In the genomic region with DNA sequence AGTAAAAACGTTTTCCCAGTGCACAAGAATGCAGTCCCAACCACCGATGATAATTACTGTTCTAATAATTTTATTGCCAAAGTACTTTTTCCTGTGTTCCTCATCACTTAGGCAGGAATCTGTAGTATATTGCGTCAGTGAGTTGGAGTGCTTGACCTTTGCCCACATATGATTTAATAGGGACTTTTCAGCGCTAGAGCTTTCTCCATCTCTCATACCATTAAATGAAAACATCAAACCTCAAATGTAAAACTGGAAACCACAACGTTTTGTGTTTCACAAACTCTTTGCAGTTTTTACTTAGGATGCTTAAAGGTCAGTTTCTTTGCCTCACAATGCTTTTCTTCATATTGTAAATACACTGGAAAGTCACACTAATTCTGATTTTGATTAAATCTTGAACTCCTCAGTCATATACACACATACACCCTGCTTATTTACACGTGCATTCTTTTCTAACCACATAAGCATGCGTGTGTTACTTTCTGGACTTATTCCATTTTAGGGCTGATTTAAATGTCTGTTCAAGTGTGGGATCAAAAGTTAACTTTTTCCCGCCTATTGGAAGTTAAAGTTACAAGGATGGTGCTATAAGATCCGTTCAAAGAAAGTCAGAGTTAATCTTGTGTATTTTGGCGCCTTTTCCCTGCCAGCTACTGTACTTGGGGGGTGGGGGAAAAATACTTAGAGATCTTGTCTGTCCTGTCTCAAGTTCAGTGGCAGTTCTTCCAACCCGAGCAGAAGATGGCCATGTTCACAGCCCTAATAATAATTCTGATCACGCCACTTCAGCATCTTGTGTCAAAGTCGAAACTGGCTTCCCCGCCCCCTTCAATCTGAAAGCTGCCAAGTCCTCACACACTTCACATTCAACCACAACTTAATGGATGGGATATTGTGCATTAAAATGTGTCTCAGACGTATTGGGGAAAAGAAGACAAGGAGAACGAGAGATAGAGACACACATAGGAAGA, we compare ENCODE assay signal across 8 cellular contexts. TPM values are rescaled to one million over a fixed set of nuclear protein-coding genes. Genes with fewer than 3 reads are reported as not detected.
A peak's percentile ranks its signal among the peaks of the same experiment; 100 is the strongest.
DNase-seq lines count a peak whose midpoint lies in the region; ATAC-seq, FAIRE-seq and TF ChIP-seq lines count a peak whose summit lies in the region.

No MANE protein-coding gene starts in this region.

- peak overlapping the region; percentile 88 to 95 for H3K4me3 ChIP-seq in ascending aorta
- peak overlapping the region; percentile 22 to 72 for H3K4me3 ChIP-seq in kidney (ENCODE audit: low read length in 2 of 2)
- peak overlapping the region; percentile 92 for H3K4me3 ChIP-seq in suprapubic skin

- H3K9me3 ChIP-seq in ascending aorta (no peaks in the 10 kb centered on the region), kidney (ENCODE audit: control insufficient read depth in 1 of 2, low read length in 2 of 2) (no peaks in the 10 kb centered on the region), suprapubic skin (no peaks in the 10 kb centered on the region)

- TF ChIP-seq EP300 in suprapubic skin (IDR thresholded peaks at IDR 0.05) = no peak

- no peak for TF ChIP-seq CTCF in ascending aorta (IDR thresholded peaks at IDR 0.05)
- no peak for TF ChIP-seq CTCF in kidney (IDR thresholded peaks at IDR 0.05; ENCODE audit: borderline replicate concordance, extremely low read depth, insufficient read depth)
- no peak for TF ChIP-seq CTCF in suprapubic skin (IDR thresholded peaks at IDR 0.05)

- no peak for TF ChIP-seq POLR2A in suprapubic skin (IDR thresholded peaks at IDR 0.05)

- DNase-seq in DMS 273 treated with DMSO at 0.1 percent for 48 hours (lab: John Stamatoyannopoulos, UW) (peak; percentile 53), LHCN-M2 (ENCODE audit: low read depth) (peak; percentile 81), ascending aorta (ENCODE audit: low spot score in 2 of 2) (no peak), kidney (no peak), suprapubic skin (ENCODE audit: low spot score in 2 of 2) (no peak), UCSD-AML1 (lab: John Stamatoyannopoulos, UW; ENCODE audit: unreplicated experiment) (no peak)

- H3K9ac ChIP-seq in kidney (ENCODE audit: low read length in 2 of 2) = peak overlapping the region in 1 of 2 donors; percentile 52

- peak overlapping the region; percentile 96 to 98 for H3K27ac ChIP-seq in ascending aorta
- H3K27ac ChIP-seq in kidney (ENCODE audit: low read depth in 2 of 2, low read length in 2 of 2) = peak overlapping the region; percentile 58 to 88
- H3K27ac ChIP-seq in suprapubic skin = peak overlapping the region; percentile 98

- intact Hi-C loops in ascending aorta (cut with DNase I) = loop anchor here (2.0 to 10.0 kb wide), 2 partner anchors 224 to 416 kb away; no protein-coding TSS in a partner anchor
- intact Hi-C loops in kidney (cut with DNase I) = no loop called here

- 15% methylated on average over 16 of the region's 16 CpGs for WGBS in suprapubic skin

- FAIRE-seq in kidney (lab: Jason Lieb, UNC) = no peak

- no peak for ATAC-seq in GM21526 (IDR thresholded peaks at IDR 0.05; ENCODE audit: low FRiP score, unreplicated experiment)
- ATAC-seq in HG03457 (IDR thresholded peaks at IDR 0.05; ENCODE audit: unreplicated experiment) = no peak

- peaks cover 3 to 21% of the 10 kb centered on the region in 2 donors for H3K4me1 ChIP-seq in ascending aorta
- H3K4me1 ChIP-seq in kidney (ENCODE audit: control insufficient read depth in 1 of 2, insufficient read depth in 1 of 2, low read depth in 1 of 2, low read length in 2 of 2) = peaks cover 13 to 23% of the 10 kb centered on the region in 2 donors
- peaks cover 70% of the 10 kb centered on the region for H3K4me1 ChIP-seq in suprapubic skin

- H3K27me3 ChIP-seq in ascending aorta = no peaks in the 10 kb centered on the region
- no peaks in the 10 kb centered on the region for H3K27me3 ChIP-seq in suprapubic skin

- H3K36me3 ChIP-seq in ascending aorta = no peaks in the 10 kb centered on the region
- H3K36me3 ChIP-seq in kidney (ENCODE audit: control insufficient read depth in 1 of 2, insufficient read depth in 2 of 2, low read length in 2 of 2) = no peaks in the 10 kb centered on the region
- H3K36me3 ChIP-seq in suprapubic skin = no peaks in the 10 kb centered on the region

RNA-seq across cellular contexts. Expression of a gene that starts 6.6 kb away (rescaled TPM):
- 9.0 and 13.0 TPM in 2 replicates for total RNA-seq in LHCN-M2 (2014; rRNA removed)
- 2.9 TPM for polyA plus RNA-seq in LHCN-M2 (2012)
- 99.9 TPM for total RNA-seq in ascending aorta
- total RNA-seq in kidney = 112 TPM
- polyA plus RNA-seq in kidney (ENCODE audit: insufficient read depth, low read depth, low replicate concordance) = 15.6 TPM
- total RNA-seq in suprapubic skin = 100 to 1,000 TPM in 2 of 4 donors, 10 to 100 TPM in 2; 90.4 to 204 (median 112) TPM

Comparison
In these comparisons a context has a peak if more than half of its experiments do, and no peak if none do; other contexts are left out.
1. DNase-seq: peak in DMS 273 treated with DMSO at 0.1 percent for 48 hours (single experiment) and LHCN-M2 (single experiment); none in ascending aorta (0 of 2), kidney (single experiment), suprapubic skin (0 of 2) and UCSD-AML1 (single experiment).
2. Peak in every context shown above with its lines, with median percentiles within 50 percentile points of each other: H3K27ac ChIP-seq and H3K4me3 ChIP-seq.